In genomic region chr12:132505105-132505851, GRCh38 we compare ENCODE assay signal across 1 cellular context.
TF ChIP-seq lines count a peak whose summit lies in the region.

No MANE protein-coding gene starts in this region.

TF ChIP-seq in GM12878, 131 proteins besides CTCF, POLR2A, EP300 and RAD21 (continued from another document):
- TF ChIP-seq BCLAF1 (IDR thresholded peaks at IDR 0.05), result no peak
TF ChIP-seq in GM12878: peak in this region for 0.
